1 cellular context compared by ENCODE assay signal in genomic region chr16:31286421-31287032, GRCh38.
TF ChIP-seq lines count a peak whose summit lies in the region.

No MANE protein-coding gene starts in this region.

TF ChIP-seq in GM12878, 131 proteins besides CTCF, POLR2A, EP300 and RAD21 (continued from another document and continues in another):
- no peak for TF ChIP-seq CUX1 (IDR thresholded peaks at IDR 0.05; ENCODE audit: insufficient replicate concordance, low read depth, low read length)
- TF ChIP-seq ZNF384 (IDR thresholded peaks at IDR 0.05; ENCODE audit: borderline replicate concordance, low read depth, low read length) = no peak
- no peak for TF ChIP-seq KDM1A (IDR thresholded peaks at IDR 0.05; ENCODE audit: borderline replicate concordance)
- no peak for TF ChIP-seq ASH2L (IDR thresholded peaks at IDR 0.05; ENCODE audit: borderline replicate concordance, low read depth)
- no peak for TF ChIP-seq CREB1 (IDR thresholded peaks at IDR 0.05; ENCODE audit: low read depth)
- TF ChIP-seq SMC3 (IDR thresholded peaks at IDR 0.05; ENCODE audit: borderline replicate concordance, low read length) = no peak
- TF ChIP-seq NBN (IDR thresholded peaks at IDR 0.05) = no peak; the same call in 1 of the 2 replicates
- no peak for TF ChIP-seq SPI1 (IDR thresholded peaks at IDR 0.05; ENCODE audit: borderline replicate concordance, insufficient read depth, low read depth, low read length)
- 0 out of 2 replicates have a peak, but pooled peaks have one; percentile 14 for TF ChIP-seq BCL11A (IDR thresholded peaks at IDR 0.05; ENCODE audit: low read depth, low read length)
- no peak for TF ChIP-seq ZBED1 (IDR thresholded peaks at IDR 0.05; ENCODE audit: borderline replicate concordance)
- no peak for TF ChIP-seq BACH1 (IDR thresholded peaks at IDR 0.05; ENCODE audit: borderline replicate concordance)
- TF ChIP-seq FOXK2 (IDR thresholded peaks at IDR 0.05) = peak; percentile 69
- TF ChIP-seq PAX8 (IDR thresholded peaks at IDR 0.05) = no peak
- no peak for TF ChIP-seq PKNOX1 (IDR thresholded peaks at IDR 0.05)
- no peak for TF ChIP-seq RBBP5 (conservative IDR thresholded peaks at IDR 0.05)
- TF ChIP-seq SMAD5 (IDR thresholded peaks at IDR 0.05; ENCODE audit: low read depth) = no peak
- no peak for TF ChIP-seq ZBTB4 (CRISPR knock-in tag; IDR thresholded peaks at IDR 0.05)
- no peak for TF ChIP-seq POLR2AphosphoS2 (IDR thresholded peaks at IDR 0.05; ENCODE audit: low read depth, low read length)
- TF ChIP-seq TCF3 (IDR thresholded peaks at IDR 0.05; ENCODE audit: borderline replicate concordance, insufficient read depth, low read depth, low read length) = no peak
- TF ChIP-seq MLLT1 (IDR thresholded peaks at IDR 0.05) = no peak
- peak; percentile 68; the same call in 1 of the 2 replicates for TF ChIP-seq ZNF217 (IDR thresholded peaks at IDR 0.05)
- TF ChIP-seq, protein P1, sequence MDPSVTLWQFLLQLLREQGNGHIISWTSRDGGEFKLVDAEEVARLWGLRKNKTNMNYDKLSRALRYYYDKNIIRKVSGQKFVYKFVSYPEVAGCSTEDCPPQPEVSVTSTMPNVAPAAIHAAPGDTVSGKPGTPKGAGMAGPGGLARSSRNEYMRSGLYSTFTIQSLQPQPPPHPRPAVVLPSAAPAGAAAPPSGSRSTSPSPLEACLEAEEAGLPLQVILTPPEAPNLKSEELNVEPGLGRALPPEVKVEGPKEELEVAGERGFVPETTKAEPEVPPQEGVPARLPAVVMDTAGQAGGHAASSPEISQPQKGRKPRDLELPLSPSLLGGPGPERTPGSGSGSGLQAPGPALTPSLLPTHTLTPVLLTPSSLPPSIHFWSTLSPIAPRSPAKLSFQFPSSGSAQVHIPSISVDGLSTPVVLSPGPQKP (IDR thresholded peaks at IDR 0.05; ENCODE audit: low read depth, low read length) = no peak
- TF ChIP-seq LARP7 (IDR thresholded peaks at IDR 0.05) = no peak
- TF ChIP-seq JUNB (IDR thresholded peaks at IDR 0.05) = peak; percentile 39; the same call in 1 of the 2 replicates
- TF ChIP-seq ESRRA (IDR thresholded peaks at IDR 0.05; ENCODE audit: low read length) = no peak
- no peak for TF ChIP-seq ZZZ3 (IDR thresholded peaks at IDR 0.05; ENCODE audit: control insufficient read depth, insufficient read length, low read depth)
- no peak for TF ChIP-seq CBX5 (IDR thresholded peaks at IDR 0.05; ENCODE audit: low read depth)
- TF ChIP-seq CREM (IDR thresholded peaks at IDR 0.05; ENCODE audit: low read depth) = no peak
- TF ChIP-seq, protein P2, sequence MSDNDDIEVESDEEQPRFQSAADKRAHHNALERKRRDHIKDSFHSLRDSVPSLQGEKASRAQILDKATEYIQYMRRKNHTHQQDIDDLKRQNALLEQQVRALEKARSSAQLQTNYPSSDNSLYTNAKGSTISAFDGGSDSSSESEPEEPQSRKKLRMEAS (IDR thresholded peaks at IDR 0.05; ENCODE audit: low read depth, low read length) = no peak
- no peak for TF ChIP-seq ZNF622 (IDR thresholded peaks at IDR 0.05)
- no peak for TF ChIP-seq IRF4 (IDR thresholded peaks at IDR 0.05; ENCODE audit: low read depth, low read length)
- no peak for TF ChIP-seq TCF12 (IDR thresholded peaks at IDR 0.05; ENCODE audit: low read depth, low read length)
- TF ChIP-seq KLF5 (IDR thresholded peaks at IDR 0.05; ENCODE audit: partially characterized antibody) = no peak
- TF ChIP-seq, protein P3, sequence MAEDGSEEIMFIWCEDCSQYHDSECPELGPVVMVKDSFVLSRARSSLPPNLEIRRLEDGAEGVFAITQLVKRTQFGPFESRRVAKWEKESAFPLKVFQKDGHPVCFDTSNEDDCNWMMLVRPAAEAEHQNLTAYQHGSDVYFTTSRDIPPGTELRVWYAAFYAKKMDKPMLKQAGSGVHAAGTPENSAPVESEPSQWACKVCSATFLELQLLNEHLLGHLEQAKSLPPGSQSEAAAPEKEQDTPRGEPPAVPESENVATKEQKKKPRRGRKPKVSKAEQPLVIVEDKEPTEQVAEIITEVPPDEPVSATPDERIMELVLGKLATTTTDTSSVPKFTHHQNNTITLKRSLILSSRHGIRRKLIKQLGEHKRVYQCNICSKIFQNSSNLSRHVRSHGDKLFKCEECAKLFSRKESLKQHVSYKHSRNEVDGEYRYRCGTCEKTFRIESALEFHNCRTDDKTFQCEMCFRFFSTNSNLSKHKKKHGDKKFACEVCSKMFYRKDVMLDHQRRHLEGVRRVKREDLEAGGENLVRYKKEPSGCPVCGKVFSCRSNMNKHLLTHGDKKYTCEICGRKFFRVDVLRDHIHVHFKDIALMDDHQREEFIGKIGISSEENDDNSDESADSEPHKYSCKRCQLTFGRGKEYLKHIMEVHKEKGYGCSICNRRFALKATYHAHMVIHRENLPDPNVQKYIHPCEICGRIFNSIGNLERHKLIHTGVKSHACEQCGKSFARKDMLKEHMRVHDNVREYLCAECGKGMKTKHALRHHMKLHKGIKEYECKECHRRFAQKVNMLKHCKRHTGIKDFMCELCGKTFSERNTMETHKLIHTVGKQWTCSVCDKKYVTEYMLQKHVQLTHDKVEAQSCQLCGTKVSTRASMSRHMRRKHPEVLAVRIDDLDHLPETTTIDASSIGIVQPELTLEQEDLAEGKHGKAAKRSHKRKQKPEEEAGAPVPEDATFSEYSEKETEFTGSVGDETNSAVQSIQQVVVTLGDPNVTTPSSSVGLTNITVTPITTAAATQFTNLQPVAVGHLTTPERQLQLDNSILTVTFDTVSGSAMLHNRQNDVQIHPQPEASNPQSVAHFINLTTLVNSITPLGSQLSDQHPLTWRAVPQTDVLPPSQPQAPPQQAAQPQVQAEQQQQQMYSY (CRISPR knock-in tag; IDR thresholded peaks at IDR 0.05) = no peak
- TF ChIP-seq, protein P4, sequence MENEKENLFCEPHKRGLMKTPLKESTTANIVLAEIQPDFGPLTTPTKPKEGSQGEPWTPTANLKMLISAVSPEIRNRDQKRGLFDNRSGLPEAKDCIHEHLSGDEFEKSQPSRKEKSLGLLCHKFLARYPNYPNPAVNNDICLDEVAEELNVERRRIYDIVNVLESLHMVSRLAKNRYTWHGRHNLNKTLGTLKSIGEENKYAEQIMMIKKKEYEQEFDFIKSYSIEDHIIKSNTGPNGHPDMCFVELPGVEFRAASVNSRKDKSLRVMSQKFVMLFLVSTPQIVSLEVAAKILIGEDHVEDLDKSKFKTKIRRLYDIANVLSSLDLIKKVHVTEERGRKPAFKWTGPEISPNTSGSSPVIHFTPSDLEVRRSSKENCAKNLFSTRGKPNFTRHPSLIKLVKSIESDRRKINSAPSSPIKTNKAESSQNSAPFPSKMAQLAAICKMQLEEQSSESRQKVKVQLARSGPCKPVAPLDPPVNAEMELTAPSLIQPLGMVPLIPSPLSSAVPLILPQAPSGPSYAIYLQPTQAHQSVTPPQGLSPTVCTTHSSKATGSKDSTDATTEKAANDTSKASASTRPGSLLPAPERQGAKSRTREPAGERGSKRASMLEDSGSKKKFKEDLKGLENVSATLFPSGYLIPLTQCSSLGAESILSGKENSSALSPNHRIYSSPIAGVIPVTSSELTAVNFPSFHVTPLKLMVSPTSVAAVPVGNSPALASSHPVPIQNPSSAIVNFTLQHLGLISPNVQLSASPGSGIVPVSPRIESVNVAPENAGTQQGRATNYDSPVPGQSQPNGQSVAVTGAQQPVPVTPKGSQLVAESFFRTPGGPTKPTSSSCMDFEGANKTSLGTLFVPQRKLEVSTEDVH (IDR thresholded peaks at IDR 0.05; ENCODE audit: low read depth, partially characterized antibody) = no peak
- no peak for TF ChIP-seq BMI1 (IDR thresholded peaks at IDR 0.05; ENCODE audit: borderline replicate concordance)
- TF ChIP-seq SUZ12 (IDR thresholded peaks at IDR 0.05; ENCODE audit: unreplicated experiment) = no peak
- TF ChIP-seq NR2C2 (IDR thresholded peaks at IDR 0.05; ENCODE audit: borderline replicate concordance, control insufficient read depth, insufficient read length, low read depth) = no peak
- no peak for TF ChIP-seq SREBF1 (IDR thresholded peaks at IDR 0.05; ENCODE audit: low read length)
- no peak for TF ChIP-seq CHD1 (IDR thresholded peaks at IDR 0.05; ENCODE audit: low read depth, low read length)
- TF ChIP-seq, protein P5, sequence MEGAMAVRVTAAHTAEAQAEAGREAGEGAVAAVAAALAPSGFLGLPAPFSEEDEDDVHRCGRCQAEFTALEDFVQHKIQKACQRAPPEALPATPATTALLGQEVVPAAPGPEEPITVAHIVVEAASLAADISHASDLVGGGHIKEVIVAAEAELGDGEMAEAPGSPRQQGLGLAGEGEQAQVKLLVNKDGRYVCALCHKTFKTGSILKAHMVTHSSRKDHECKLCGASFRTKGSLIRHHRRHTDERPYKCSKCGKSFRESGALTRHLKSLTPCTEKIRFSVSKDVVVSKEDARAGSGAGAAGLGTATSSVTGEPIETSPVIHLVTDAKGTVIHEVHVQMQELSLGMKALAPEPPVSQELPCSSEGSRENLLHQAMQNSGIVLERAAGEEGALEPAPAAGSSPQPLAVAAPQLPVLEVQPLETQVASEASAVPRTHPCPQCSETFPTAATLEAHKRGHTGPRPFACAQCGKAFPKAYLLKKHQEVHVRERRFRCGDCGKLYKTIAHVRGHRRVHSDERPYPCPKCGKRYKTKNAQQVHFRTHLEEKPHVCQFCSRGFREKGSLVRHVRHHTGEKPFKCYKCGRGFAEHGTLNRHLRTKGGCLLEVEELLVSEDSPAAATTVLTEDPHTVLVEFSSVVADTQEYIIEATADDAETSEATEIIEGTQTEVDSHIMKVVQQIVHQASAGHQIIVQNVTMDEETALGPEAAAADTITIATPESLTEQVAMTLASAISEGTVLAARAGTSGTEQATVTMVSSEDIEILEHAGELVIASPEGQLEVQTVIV (IDR thresholded peaks at IDR 0.05; ENCODE audit: borderline replicate concordance, partially characterized antibody) = no peak
- no peak for TF ChIP-seq JUND (IDR thresholded peaks at IDR 0.05; ENCODE audit: low read depth, low read length)
